1 cellular context compared by ENCODE assay signal in the genomic region with DNA sequence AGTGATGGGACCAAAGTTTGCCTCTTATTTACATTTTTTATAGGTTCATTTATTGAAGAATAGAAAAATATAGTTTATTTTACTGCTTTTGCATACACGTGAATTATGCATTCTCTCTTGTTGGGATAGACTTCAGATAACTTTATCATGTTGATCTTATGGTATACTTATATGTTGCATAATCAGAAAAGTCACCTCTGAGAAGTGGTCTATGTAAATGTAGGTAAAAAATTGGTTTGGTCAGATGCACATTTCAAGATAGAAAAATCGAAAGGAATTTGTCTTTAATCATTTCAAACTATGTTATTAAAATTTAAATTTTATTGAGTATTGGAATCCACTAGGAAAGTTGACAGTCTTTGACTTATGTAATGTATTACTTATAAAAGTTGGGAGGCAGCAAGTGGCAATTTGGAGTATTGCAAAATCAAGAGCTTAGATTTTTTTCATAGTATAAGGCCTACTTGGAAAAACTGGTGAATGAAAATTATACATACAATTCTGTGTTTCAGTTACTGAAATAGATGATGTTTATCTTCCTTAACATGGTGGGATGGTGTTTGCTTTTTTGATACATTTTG.
A peak's percentile ranks its signal among the peaks of the same experiment; 100 is the strongest.
TF ChIP-seq lines count a peak whose summit lies in the region.

No MANE protein-coding gene starts in this region.

TF ChIP-seq in IMR-90, 13 proteins besides CTCF, POLR2A, EP300 and RAD21:
- TF ChIP-seq RFX5 (IDR thresholded peaks at IDR 0.05; ENCODE audit: low read depth, low read length) (no peak), MAZ (IDR thresholded peaks at IDR 0.05; ENCODE audit: borderline replicate concordance, low read depth, low read length) (no peak), BHLHE40 (IDR thresholded peaks at IDR 0.05; ENCODE audit: low read depth, low read length) (no peak), FOS (IDR thresholded peaks at IDR 0.05; ENCODE audit: low read depth, low read length) (no peak), MXI1 (IDR thresholded peaks at IDR 0.05; ENCODE audit: borderline replicate concordance, low read depth, low read length) (no peak), CEBPB (IDR thresholded peaks at IDR 0.05; ENCODE audit: low read depth, low read length) (peak; percentile 61)
- TF ChIP-seq, protein P1, sequence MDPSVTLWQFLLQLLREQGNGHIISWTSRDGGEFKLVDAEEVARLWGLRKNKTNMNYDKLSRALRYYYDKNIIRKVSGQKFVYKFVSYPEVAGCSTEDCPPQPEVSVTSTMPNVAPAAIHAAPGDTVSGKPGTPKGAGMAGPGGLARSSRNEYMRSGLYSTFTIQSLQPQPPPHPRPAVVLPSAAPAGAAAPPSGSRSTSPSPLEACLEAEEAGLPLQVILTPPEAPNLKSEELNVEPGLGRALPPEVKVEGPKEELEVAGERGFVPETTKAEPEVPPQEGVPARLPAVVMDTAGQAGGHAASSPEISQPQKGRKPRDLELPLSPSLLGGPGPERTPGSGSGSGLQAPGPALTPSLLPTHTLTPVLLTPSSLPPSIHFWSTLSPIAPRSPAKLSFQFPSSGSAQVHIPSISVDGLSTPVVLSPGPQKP (IDR thresholded peaks at IDR 0.05; ENCODE audit: borderline replicate concordance, low read depth, low read length) = no peak
- TF ChIP-seq, protein P2, sequence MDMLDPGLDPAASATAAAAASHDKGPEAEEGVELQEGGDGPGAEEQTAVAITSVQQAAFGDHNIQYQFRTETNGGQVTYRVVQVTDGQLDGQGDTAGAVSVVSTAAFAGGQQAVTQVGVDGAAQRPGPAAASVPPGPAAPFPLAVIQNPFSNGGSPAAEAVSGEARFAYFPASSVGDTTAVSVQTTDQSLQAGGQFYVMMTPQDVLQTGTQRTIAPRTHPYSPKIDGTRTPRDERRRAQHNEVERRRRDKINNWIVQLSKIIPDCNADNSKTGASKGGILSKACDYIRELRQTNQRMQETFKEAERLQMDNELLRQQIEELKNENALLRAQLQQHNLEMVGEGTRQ (IDR thresholded peaks at IDR 0.05; ENCODE audit: low read depth, low read length) = no peak
